Comparison of ENCODE assay signal across 16 cellular contexts in the genomic region with DNA sequence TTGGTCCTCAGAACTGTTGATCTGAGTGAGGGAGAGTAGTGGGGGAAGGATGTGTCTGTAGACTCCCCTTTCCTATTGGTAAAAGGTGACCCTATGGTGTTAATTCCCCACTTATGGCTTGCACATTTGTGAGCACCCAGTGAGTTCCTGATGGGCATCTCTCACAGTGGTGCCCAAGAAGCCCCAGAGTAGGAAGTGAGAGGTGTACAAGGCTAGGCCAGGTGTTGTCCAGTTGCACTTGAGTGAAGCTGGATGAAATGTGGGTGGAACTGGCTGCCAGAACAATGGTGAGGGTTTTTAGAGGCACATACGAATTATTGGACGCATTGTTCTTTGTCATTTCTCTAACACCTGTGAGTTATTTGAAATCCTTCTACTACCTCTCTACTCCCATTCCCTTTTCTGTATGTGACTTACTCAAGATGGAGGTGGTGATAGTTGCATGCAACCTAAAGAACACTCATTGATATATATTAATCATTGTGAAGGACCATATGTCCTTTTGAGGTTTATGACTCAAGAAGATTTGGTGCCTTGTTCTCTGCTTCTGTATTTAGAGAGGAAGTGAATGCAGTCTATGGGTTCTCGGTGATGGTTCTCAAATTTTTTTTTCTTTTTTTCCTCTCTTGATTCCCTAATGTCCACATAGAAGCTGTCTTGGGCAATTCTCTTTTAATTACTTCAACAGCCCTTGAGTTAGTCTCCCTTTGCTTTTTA.
A peak's percentile ranks its signal among the peaks of the same experiment; 100 is the strongest.
DNase-seq lines count a peak whose midpoint lies in the region; ATAC-seq and TF ChIP-seq lines count a peak whose summit lies in the region.
"Had no signal": no experiment of that assay in that cellular context is flagged by ENCODE, and none has a peak within 500 bp of the region (broad histone marks: within the 10 kb centered on the region; RNA-seq: fewer than 3 reads in every experiment).

No MANE protein-coding gene starts in this region.

- TF ChIP-seq CTCF in colonic mucosa (IDR thresholded peaks at IDR 0.05) = no peak

- no peak overlapping the region for H3K27ac ChIP-seq in naive thymus-derived CD4-positive, alpha-beta T cell (ENCODE audit: low read depth, low read length)
- H3K27ac ChIP-seq in colonic mucosa = no peak overlapping the region
- H3K27ac ChIP-seq: lower lobe of right lung, sigmoid colon had no signal

- CTCF ChIA-PET in naive thymus-derived CD4-positive, alpha-beta T cell (lab: Charles Lee) = no interaction called here

- ATAC-seq in GM18861 (IDR thresholded peaks at IDR 0.05; ENCODE audit: unreplicated experiment) = peak; percentile 71
- peak; percentile 49 for ATAC-seq in GM21423 (IDR thresholded peaks at IDR 0.05; ENCODE audit: unreplicated experiment)
- peak; percentile 58 for ATAC-seq in HG02943 (IDR thresholded peaks at IDR 0.05; ENCODE audit: low read depth, unreplicated experiment)
- ATAC-seq in naive thymus-derived CD4-positive, alpha-beta T cell = no peak
- ATAC-seq: lower lobe of right lung had no signal

- H3K9me3 ChIP-seq in naive thymus-derived CD4-positive, alpha-beta T cell (ENCODE audit: control insufficient read depth in 2 of 3, low read length in 3 of 3) = no peaks in the 10 kb centered on the region
- no peaks in the 10 kb centered on the region for H3K9me3 ChIP-seq in colonic mucosa
- H3K9me3 ChIP-seq: lower lobe of right lung, sigmoid colon had no signal

- H3K4me3 ChIP-seq in naive thymus-derived CD4-positive, alpha-beta T cell (ENCODE audit: low read length) = no peak overlapping the region
- no peak overlapping the region for H3K4me3 ChIP-seq in colonic mucosa
- H3K4me3 ChIP-seq: lower lobe of right lung, sigmoid colon had no signal

- H3K27me3 Mint-ChIP-seq in activated naive CD8-positive, alpha-beta T cell treated with anti-CD3 and anti-CD28 coated beads for 36 hours = no peaks in the 10 kb centered on the region
- no peaks in the 10 kb centered on the region for H3K27me3 Mint-ChIP-seq in naive thymus-derived CD4-positive, alpha-beta T cell
- H3K27me3 Mint-ChIP-seq: activated CD4-positive, alpha-beta T cell treated with anti-CD3 and anti-CD28 coated beads, Interleukin-2, amount 10 ng/mL, durations not matched to agents 7 days and 5 days; stimulated activated naive CD8-positive, alpha-beta T cell treated with anti-CD3 and anti-CD28 coated beads, Interleukin-15, Interleukin-2, amounts not matched to agents 100 ng/mL and 50 ng/mL, for 24 hours had no signal

- H3K4me1 Mint-ChIP-seq in activated naive CD8-positive, alpha-beta T cell treated with anti-CD3 and anti-CD28 coated beads for 36 hours = no peaks in the 10 kb centered on the region
- peaks cover 0 to 1% (median 0%) of the 10 kb centered on the region in 7 donors for H3K4me1 Mint-ChIP-seq in naive thymus-derived CD4-positive, alpha-beta T cell
- H3K4me1 Mint-ChIP-seq: activated CD4-positive, alpha-beta T cell treated with anti-CD3 and anti-CD28 coated beads, Interleukin-2, amount 10 ng/mL, durations not matched to agents 7 days and 5 days had no signal

- no peak overlapping the region for H3K9ac ChIP-seq in colonic mucosa (ENCODE audit: low read depth in 2 of 2, low read length in 2 of 2)

- no peaks in the 10 kb centered on the region for H3K4me1 ChIP-seq in naive thymus-derived CD4-positive, alpha-beta T cell (ENCODE audit: control insufficient read depth in 2 of 2, insufficient read depth in 2 of 2, low read length in 2 of 2)
- H3K4me1 ChIP-seq in colonic mucosa = no peaks in the 10 kb centered on the region
- H3K4me1 ChIP-seq: lower lobe of right lung, sigmoid colon had no signal

- H3K36me3 Mint-ChIP-seq in activated naive CD8-positive, alpha-beta T cell treated with anti-CD3 and anti-CD28 coated beads for 36 hours = no peaks in the 10 kb centered on the region
- no peaks in the 10 kb centered on the region for H3K36me3 Mint-ChIP-seq in naive thymus-derived CD4-positive, alpha-beta T cell

- no peaks in the 10 kb centered on the region for H3K27me3 ChIP-seq in naive thymus-derived CD4-positive, alpha-beta T cell (ENCODE audit: control insufficient read depth in 2 of 2, insufficient read depth in 2 of 2, low read length in 2 of 2)
- H3K27me3 ChIP-seq in colonic mucosa = no peaks in the 10 kb centered on the region
- H3K27me3 ChIP-seq: sigmoid colon had no signal

- no peak overlapping the region for H3K4me3 Mint-ChIP-seq in activated naive CD8-positive, alpha-beta T cell treated with anti-CD3 and anti-CD28 coated beads for 36 hours
- no peak overlapping the region for H3K4me3 Mint-ChIP-seq in naive thymus-derived CD4-positive, alpha-beta T cell
- H3K4me3 Mint-ChIP-seq: activated CD4-positive, alpha-beta T cell treated with anti-CD3 and anti-CD28 coated beads, Interleukin-2, amount 10 ng/mL, durations not matched to agents 7 days and 5 days; stimulated activated naive CD8-positive, alpha-beta T cell treated with anti-CD3 and anti-CD28 coated beads, Interleukin-15, Interleukin-2, amounts not matched to agents 100 ng/mL and 50 ng/mL, for 24 hours had no signal

- H3K9me3 Mint-ChIP-seq in activated naive CD8-positive, alpha-beta T cell treated with anti-CD3 and anti-CD28 coated beads for 36 hours = peaks cover 3% of the 10 kb centered on the region
- peaks cover 0 to 2% (median 0%) of the 10 kb centered on the region in 11 donors for H3K9me3 Mint-ChIP-seq in naive thymus-derived CD4-positive, alpha-beta T cell
- H3K9me3 Mint-ChIP-seq: activated CD4-positive, alpha-beta T cell treated with anti-CD3 and anti-CD28 coated beads, Interleukin-2, amount 10 ng/mL, durations not matched to agents 7 days and 5 days; stimulated activated naive CD8-positive, alpha-beta T cell treated with anti-CD3 and anti-CD28 coated beads, Interleukin-15, Interleukin-2, amounts not matched to agents 100 ng/mL and 50 ng/mL, for 24 hours had no signal

- peak; percentile 68 for DNase-seq in MV-4-11 (lab: John Stamatoyannopoulos, UW)
- no peak for DNase-seq in effector CD8-positive, alpha-beta T cell (lab: John Stamatoyannopoulos, UW)
- no peak for DNase-seq in activated naive CD8-positive, alpha-beta T cell treated with anti-CD3 and anti-CD28 coated beads for 36 hours
- no peak for DNase-seq in naive thymus-derived CD4-positive, alpha-beta T cell
- no peak for DNase-seq in colonic mucosa
- DNase-seq: activated CD4-positive, alpha-beta T cell treated with anti-CD3 and anti-CD28 coated beads, Interleukin-2, amount 10 ng/mL, durations not matched to agents 7 days and 5 days; aorta; dermis blood vessel endothelial cell; hypothalamus; lower lobe of right lung; NCI-H446; sigmoid colon had no signal

- no peaks in the 10 kb centered on the region for H3K36me3 ChIP-seq in naive thymus-derived CD4-positive, alpha-beta T cell (ENCODE audit: control insufficient read depth in 2 of 3, insufficient read depth in 3 of 3, low read length in 3 of 3)
- H3K36me3 ChIP-seq in colonic mucosa = no peaks in the 10 kb centered on the region
- H3K36me3 ChIP-seq: lower lobe of right lung, sigmoid colon had no signal

- no peak overlapping the region for H3K27ac Mint-ChIP-seq in activated naive CD8-positive, alpha-beta T cell treated with anti-CD3 and anti-CD28 coated beads for 36 hours
- no peak overlapping the region for H3K27ac Mint-ChIP-seq in naive thymus-derived CD4-positive, alpha-beta T cell
- H3K27ac Mint-ChIP-seq: activated CD4-positive, alpha-beta T cell treated with anti-CD3 and anti-CD28 coated beads, Interleukin-2, amount 10 ng/mL, durations not matched to agents 7 days and 5 days; stimulated activated naive CD8-positive, alpha-beta T cell treated with anti-CD3 and anti-CD28 coated beads, Interleukin-15, Interleukin-2, amounts not matched to agents 100 ng/mL and 50 ng/mL, for 24 hours had no signal

- intact Hi-C loops in naive thymus-derived CD4-positive, alpha-beta T cell (cut with micrococcal nuclease) = no loop called here
- intact Hi-C loops in colonic mucosa (cut with DNase I) = no loop called here

- POLR2A ChIA-PET in naive thymus-derived CD4-positive, alpha-beta T cell (lab: Charles Lee) = no interaction called here
